8 cellular contexts compared by ENCODE assay signal in the genomic region with DNA sequence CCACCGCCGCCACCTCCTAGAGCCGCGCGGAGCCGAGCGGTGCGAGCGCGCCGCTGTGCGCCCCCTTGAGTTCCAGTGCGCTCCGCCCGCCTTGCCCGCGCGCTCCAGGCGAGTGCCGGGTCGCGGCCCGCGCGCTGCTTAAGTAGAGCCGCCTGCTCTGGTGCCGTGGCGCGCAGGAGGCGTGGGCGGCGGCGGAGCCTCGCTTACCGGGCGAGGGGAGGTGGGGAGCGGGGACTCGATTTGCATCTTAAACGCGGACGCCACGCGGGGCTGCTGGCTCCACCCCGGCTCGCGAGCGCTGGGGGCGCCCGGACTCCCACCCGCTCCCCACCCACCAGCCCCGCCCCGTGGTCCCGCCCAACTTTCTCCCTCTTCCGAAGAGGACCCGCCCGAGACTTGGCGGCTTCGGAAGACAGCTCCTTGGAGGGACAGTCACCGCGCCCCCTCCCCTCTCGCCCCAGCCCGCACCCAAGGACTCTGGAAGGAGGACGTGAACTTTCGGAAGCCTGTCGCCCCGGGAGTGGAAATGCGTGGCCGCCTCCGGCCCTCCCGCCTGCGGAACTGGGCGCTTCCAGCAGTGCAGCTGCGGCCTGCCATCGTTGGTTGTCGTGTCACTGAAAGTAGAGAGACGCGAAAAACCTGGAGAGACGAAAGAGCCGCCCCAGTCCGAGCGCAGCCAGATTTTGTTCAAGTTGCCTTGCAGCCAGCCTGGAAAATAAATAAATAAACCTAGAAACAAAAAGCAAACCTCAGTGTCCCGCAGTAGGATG. TPM values are rescaled to one million over a fixed set of nuclear protein-coding genes. Genes with fewer than 3 reads are reported as not detected.
DNase-seq lines count a peak whose midpoint lies in the region; ATAC-seq and TF ChIP-seq lines count a peak whose summit lies in the region.

Gene KCTD12, minus strand, starts transcription at position 114 of the 770 bp plus-strand sequence. CDS start 257 bp downstream, outside the sequence.

- POLR2A ChIA-PET in activated CD4-positive, alpha-beta T cell treated with anti-CD3 and anti-CD28 coated beads for 36 hours (lab: Charles Lee) = no interaction called here

- peak within 1 kb of the TSS; percentile 77 for H3K4me3 ChIP-seq in choroid plexus epithelial cell (ENCODE audit: low read depth, low read length)

- peak within 1 kb of the TSS; percentile 90 for H3K27ac Mint-ChIP-seq in activated CD4-positive, alpha-beta T cell treated with anti-CD3 and anti-CD28 coated beads for 36 hours

- TF ChIP-seq CTCF in choroid plexus epithelial cell (conservative IDR thresholded peaks at IDR 0.05; ENCODE audit: low read depth, low read length) = peak; percentile 19

- peak within 1 kb of the TSS; percentile 78 for H3K27ac ChIP-seq in layer of hippocampus (ENCODE audit: low read depth, low read length)

- H3K27me3 ChIP-seq in layer of hippocampus (ENCODE audit: control insufficient read depth, insufficient read depth, low read length) = no peaks in the 10 kb centered on the region

- peaks cover 29% of the 10 kb centered on the region for H3K4me1 Mint-ChIP-seq in activated CD4-positive, alpha-beta T cell treated with anti-CD3 and anti-CD28 coated beads for 36 hours

- H3K27me3 Mint-ChIP-seq in activated CD4-positive, alpha-beta T cell treated with anti-CD3 and anti-CD28 coated beads for 36 hours = peaks cover 8% of the 10 kb centered on the region

- H3K4me3 Mint-ChIP-seq in activated CD4-positive, alpha-beta T cell treated with anti-CD3 and anti-CD28 coated beads for 36 hours = peak within 1 kb of the TSS; percentile 93

- peak; percentile 13 for DNase-seq in NCI-H2029 (lab: John Stamatoyannopoulos, UW)
- DNase-seq in NCI-H2029 treated with DMSO at 0.1 percent for 48 hours (lab: John Stamatoyannopoulos, UW) = no peak
- peak; percentile 68 to 80 for DNase-seq in NCI-H1930 (lab: John Stamatoyannopoulos, UW)
- DNase-seq in activated CD4-positive, alpha-beta T cell treated with anti-CD3 and anti-CD28 coated beads for 36 hours = peak; percentile 86
- peak; percentile 93 for DNase-seq in choroid plexus epithelial cell (ENCODE audit: low read depth)
- peak; percentile 32 to 59 for DNase-seq in stimulated activated CD4-positive, alpha-beta T cell treated with anti-CD3 and anti-CD28 coated beads, Interleukin-1b, Interleukin-23, amount 100 ng/mL, for 1 hour (ENCODE audit: low read depth in 2 of 2)

- no peaks in the 10 kb centered on the region for H3K9me3 Mint-ChIP-seq in activated CD4-positive, alpha-beta T cell treated with anti-CD3 and anti-CD28 coated beads for 36 hours (ENCODE audit: low read depth)

- H3K36me3 Mint-ChIP-seq in activated CD4-positive, alpha-beta T cell treated with anti-CD3 and anti-CD28 coated beads for 36 hours (ENCODE audit: low read depth) = no peaks in the 10 kb centered on the region

- peak; percentile 67 for ATAC-seq in HG02852 (IDR thresholded peaks at IDR 0.05; ENCODE audit: unreplicated experiment)
- ATAC-seq in activated CD4-positive, alpha-beta T cell treated with anti-CD3 and anti-CD28 coated beads for 36 hours = peak; percentile 78

- CTCF ChIA-PET in activated CD4-positive, alpha-beta T cell treated with anti-CD3 and anti-CD28 coated beads for 36 hours (lab: Charles Lee) = interaction anchor here (1.1 to 2.4 kb wide), 7 partner anchors 8 to 1016 kb away, joined by 3 to 11 read pairs (median 4); no protein-coding TSS in a partner anchor

- intact Hi-C loops in activated CD4-positive, alpha-beta T cell treated with anti-CD3 and anti-CD28 coated beads for 36 hours (cut with DNase I, micrococcal nuclease) = loop anchor here (1.0 to 10.0 kb wide), 9 partner anchors 58 to 1402 kb away; partner anchors contain the start of genes CLN5 (in 1 of the 2), TBC1D4 (in 1 of the 2) and UCHL3 (in 1 of the 2)

RNA-seq across cellular contexts. Expression of gene KCTD12, which starts in this region (rescaled TPM):
- 10 to 100 TPM in 1 of 2 experiments, 1 to 10 TPM in 1; 9.9 to 11.1 TPM for total RNA-seq in activated CD4-positive, alpha-beta T cell treated with anti-CD3 and anti-CD28 coated beads for 36 hours
